In genomic region chr2:239288237-239288636, GRCh38 we compare ENCODE assay signal across 1 cellular context.
A peak's percentile ranks its signal among the peaks of the same experiment; 100 is the strongest.
TF ChIP-seq lines count a peak whose summit lies in the region.

No MANE protein-coding gene starts in this region.

TF ChIP-seq in K562, 482 proteins besides CTCF, POLR2A, EP300 and RAD21:
- TF ChIP-seq HDAC1 (IDR thresholded peaks at IDR 0.05) (no peak), DPF2 (IDR thresholded peaks at IDR 0.05) (0 out of 2 replicates have a peak, but pooled peaks have one; percentile 13)
